ENCODE assay signal across 26 cellular contexts in genomic region chr2:43455296-43455695, GRCh38.
DNase-seq lines count a peak whose midpoint lies in the region; ATAC-seq and TF ChIP-seq lines count a peak whose summit lies in the region.
"Had no signal": no experiment of that assay in that cellular context is flagged by ENCODE, and none has a peak within 500 bp of the region (broad histone marks: within the 10 kb centered on the region; RNA-seq: fewer than 3 reads in every experiment).

No MANE protein-coding gene starts in this region.

- H3K9ac ChIP-seq in skeletal muscle satellite cell (ENCODE audit: low read depth, low read length): peak overlapping the region; percentile 81

- H3K9me3 Mint-ChIP-seq in Caco-2 (ENCODE audit: unreplicated experiment): peaks cover 9% of the 10 kb centered on the region
- H3K9me3 Mint-ChIP-seq: activated naive CD8-positive, alpha-beta T cell treated with anti-CD3 and anti-CD28 coated beads, Interleukin-2, amount 50 U/mL, for 24 hours; activated T-helper 17 cell treated with anti-CD3 and anti-CD28 coated beads, Interleukin-2, amount 50 U/mL, for 72 hours; WTC11 had no signal

- peaks cover 7% of the 10 kb centered on the region for H3K36me3 Mint-ChIP-seq in Caco-2 (ENCODE audit: insufficient read depth, unreplicated experiment)
- H3K36me3 Mint-ChIP-seq: WTC11 had no signal

- no peak overlapping the region for H3K4me3 Mint-ChIP-seq in Caco-2 (ENCODE audit: unreplicated experiment)
- H3K4me3 Mint-ChIP-seq: activated naive CD8-positive, alpha-beta T cell treated with anti-CD3 and anti-CD28 coated beads, Interleukin-2, amount 50 U/mL, for 24 hours; activated T-helper 17 cell treated with anti-CD3 and anti-CD28 coated beads, Interleukin-2, amount 50 U/mL, for 72 hours; WTC11 had no signal

- H3K4me1 ChIP-seq in Caco-2 (peaks cover 55% of the 10 kb centered on the region), SJSA1 (replicated peaks) (peaks cover 47% of the 10 kb centered on the region), skeletal muscle satellite cell (ENCODE audit: control insufficient read depth, insufficient read depth, low read length) (peaks cover 88% of the 10 kb centered on the region)

- POLR2A ChIA-PET in Caco-2 (lab: Charles Lee): no interaction called here

- peak overlapping the region; percentile 36 for H3K27ac Mint-ChIP-seq in Caco-2 (ENCODE audit: unreplicated experiment)
- H3K27ac Mint-ChIP-seq: activated naive CD8-positive, alpha-beta T cell treated with anti-CD3 and anti-CD28 coated beads, Interleukin-2, amount 50 U/mL, for 24 hours; activated T-helper 17 cell treated with anti-CD3 and anti-CD28 coated beads, Interleukin-2, amount 50 U/mL, for 72 hours had no signal

- H3K4me3 ChIP-seq in Caco-2 (ENCODE audit: low read depth, low read length) (no peak overlapping the region), SJSA1 (no peak overlapping the region), fibroblast of mammary gland (ENCODE audit: control insufficient read depth, low read depth, low read length) (no peak overlapping the region), skeletal muscle satellite cell (ENCODE audit: low read length) (peak overlapping the region; percentile 33), dorsolateral prefrontal cortex (no peak overlapping the region)
- H3K4me3 ChIP-seq: heart right ventricle, MG63, tibial nerve had no signal

- BruUV-seq in Caco-2 (replicated peaks; lab: Mats Ljungman, UMichigan): no TSS peak

- H3K9me3 ChIP-seq in Caco-2: no peaks in the 10 kb centered on the region
- no peaks in the 10 kb centered on the region for H3K9me3 ChIP-seq in SJSA1 (replicated peaks)
- no peaks in the 10 kb centered on the region for H3K9me3 ChIP-seq in skeletal muscle satellite cell (replicated peaks; ENCODE audit: low read length)
- H3K9me3 ChIP-seq: MG63, tibial nerve had no signal

- H3K27me3 Mint-ChIP-seq in Caco-2 (ENCODE audit: insufficient read depth, unreplicated experiment): no peaks in the 10 kb centered on the region
- H3K27me3 Mint-ChIP-seq: activated naive CD8-positive, alpha-beta T cell treated with anti-CD3 and anti-CD28 coated beads, Interleukin-2, amount 50 U/mL, for 24 hours; activated T-helper 17 cell treated with anti-CD3 and anti-CD28 coated beads, Interleukin-2, amount 50 U/mL, for 72 hours had no signal

- H3K27me3 ChIP-seq in Caco-2 (replicated peaks; ENCODE audit: control insufficient read depth, insufficient read depth, low read length) (no peaks in the 10 kb centered on the region), SJSA1 (replicated peaks) (no peaks in the 10 kb centered on the region), skeletal muscle satellite cell (ENCODE audit: control insufficient read depth, insufficient read depth, low read length) (no peaks in the 10 kb centered on the region), dorsolateral prefrontal cortex (no peaks in the 10 kb centered on the region)
- H3K27me3 ChIP-seq: heart right ventricle, MG63, tibial nerve had no signal

- TF ChIP-seq CTCF in Caco-2 (IDR thresholded peaks at IDR 0.05; ENCODE audit: insufficient read depth in 1 of 2, low read depth in 1 of 2, low read length in 1 of 2, severe bottlenecking in 1 of 2, unreplicated experiment in 1 of 2): no peak
- TF ChIP-seq CTCF in fibroblast of mammary gland (conservative IDR thresholded peaks at IDR 0.05; ENCODE audit: control insufficient read depth, insufficient read depth, low read depth, low read length): no peak
- TF ChIP-seq CTCF in dorsolateral prefrontal cortex (IDR thresholded peaks at IDR 0.05 in 54 of 56, conservative IDR thresholded peaks at IDR 0.05 in 2 of 56; ENCODE audit: low read depth in 1 of 56, partially characterized antibody in 56 of 56): no peak

- peak overlapping the region; percentile 78 for H3K4me2 ChIP-seq in skeletal muscle satellite cell (ENCODE audit: low read length)

- ATAC-seq in HG02623 (IDR thresholded peaks at IDR 0.05; ENCODE audit: unreplicated experiment) (no peak), HG02642 (IDR thresholded peaks at IDR 0.05; ENCODE audit: poor library complexity, unreplicated experiment) (no peak)
- ATAC-seq: activated naive CD8-positive, alpha-beta T cell treated with anti-CD3 and anti-CD28 coated beads, Interleukin-2, amount 50 U/mL, for 24 hours; activated T-helper 17 cell treated with anti-CD3 and anti-CD28 coated beads, Interleukin-2, amount 50 U/mL, for 72 hours; heart right ventricle; left colon; WTC11 had no signal

- no peak for DNase-seq in Caco-2
- no peak for DNase-seq in SJSA1 (ENCODE audit: low read depth in 1 of 2, low spot score in 2 of 2)
- DNase-seq in fibroblast of mammary gland (ENCODE audit: low read depth): peak; percentile 36
- no peak for DNase-seq in dorsolateral prefrontal cortex
- DNase-seq in stimulated activated CD4-positive, alpha-beta T cell treated with anti-CD3 and anti-CD28 coated beads, Interleukin-1b, Interleukin-23, amount 100 ng/mL, for 48 hours: no peak
- DNase-seq: activated CD8-positive, alpha-beta memory T cell treated with anti-CD3 and anti-CD28 coated beads, Interleukin-2, amount 50 U/mL, for 4 hours; activated naive CD8-positive, alpha-beta T cell treated with anti-CD3 and anti-CD28 coated beads, Interleukin-2, amount 50 U/mL, for 24 hours; DMS 273 treated with DMSO at 0.1 percent for 48 hours; heart right ventricle; left colon; MG63; midbrain; NCI-H1694 treated with DMSO at 0.1 percent for 48 hours; NCI-H2171 treated with DMSO at 0.1 percent for 48 hours; NCI-H526 treated with DMSO at 0.1 percent for 48 hours; stimulated activated naive CD4-positive, alpha-beta T cell; T-helper 9 cell had no signal

- intact Hi-C loops in Caco-2 (cut with micrococcal nuclease; ENCODE audit: unreplicated experiment): no loop called here
- intact Hi-C loops in dorsolateral prefrontal cortex (cut with DNase I): no loop called here

- H3K36me3 ChIP-seq in Caco-2 (ENCODE audit: control insufficient read depth, insufficient read depth, low read length): no peaks in the 10 kb centered on the region
- H3K36me3 ChIP-seq in SJSA1: no peaks in the 10 kb centered on the region
- H3K36me3 ChIP-seq in skeletal muscle satellite cell (ENCODE audit: insufficient read depth, low read length): no peaks in the 10 kb centered on the region
- H3K36me3 ChIP-seq: heart right ventricle, tibial nerve had no signal

- peak overlapping the region; percentile 43 for H3K27ac ChIP-seq in SJSA1
- no peak overlapping the region for H3K27ac ChIP-seq in dorsolateral prefrontal cortex
- H3K27ac ChIP-seq: C4-2B, epithelial cell of prostate, HL-60 had no signal

- CTCF ChIA-PET in Caco-2 (lab: Charles Lee): interaction anchor here (1.6 kb wide), 1 partner anchor 30 kb away, joined by 4 read pairs; no protein-coding TSS in a partner anchor

- H3K4me1 Mint-ChIP-seq in Caco-2 (ENCODE audit: low read depth, unreplicated experiment): peaks cover 52% of the 10 kb centered on the region
